In genomic region chr7:70953388-70953787, GRCh38 we compare ENCODE assay signal across 19 cellular contexts.
A peak's percentile ranks its signal among the peaks of the same experiment; 100 is the strongest.
DNase-seq lines count a peak whose midpoint lies in the region; ATAC-seq and TF ChIP-seq lines count a peak whose summit lies in the region.
"Had no signal": no experiment of that assay in that cellular context is flagged by ENCODE, and none has a peak within 500 bp of the region (broad histone marks: within the 10 kb centered on the region; RNA-seq: fewer than 3 reads in every experiment).

No MANE protein-coding gene starts in this region.

- H3K27ac Mint-ChIP-seq in nephron progenitor cell, result peak overlapping the region; percentile 30
- H3K27ac Mint-ChIP-seq: B cell; CD8-positive, alpha-beta memory T cell; GM23338; IgD-negative memory B cell had no signal

- TF ChIP-seq CTCF in coronary artery (IDR thresholded peaks at IDR 0.05) (no peak), nephron progenitor cell (IDR thresholded peaks at IDR 0.05) (no peak)

- peaks cover 2% of the 10 kb centered on the region for H3K27me3 Mint-ChIP-seq in nephron progenitor cell (ENCODE audit: low read depth, poor library complexity)
- H3K27me3 Mint-ChIP-seq: B cell; CD8-positive, alpha-beta memory T cell; IgD-negative memory B cell had no signal

- ATAC-seq in HG03280 (IDR thresholded peaks at IDR 0.05; ENCODE audit: unreplicated experiment), result no peak
- ATAC-seq: GM12878, GM23338 had no signal

- no peaks in the 10 kb centered on the region for H3K36me3 Mint-ChIP-seq in nephron progenitor cell (ENCODE audit: low read depth)
- H3K36me3 Mint-ChIP-seq: CD8-positive, alpha-beta memory T cell had no signal

- H3K4me3 Mint-ChIP-seq in nephron progenitor cell, result peak overlapping the region; percentile 25
- H3K4me3 Mint-ChIP-seq: B cell; CD8-positive, alpha-beta memory T cell; GM23338; IgD-negative memory B cell had no signal

- peaks cover 24% of the 10 kb centered on the region for H3K4me1 Mint-ChIP-seq in nephron progenitor cell
- H3K4me1 Mint-ChIP-seq: B cell; CD8-positive, alpha-beta memory T cell had no signal

- peaks cover 17% of the 10 kb centered on the region for H3K9me3 Mint-ChIP-seq in nephron progenitor cell

- DNase-seq in coronary artery (ENCODE audit: low spot score) (peak; percentile 16), left kidney (ENCODE audit: low read depth, low spot score) (peak; percentile 60), nephron progenitor cell (no peak), HuH-7.5 (ENCODE audit: low spot score) (no peak), NOMO-1 treated with DMSO at 0.1 percent for 48 hours (lab: John Stamatoyannopoulos, UW; ENCODE audit: unreplicated experiment) (no peak), NAMALWA (ENCODE audit: low spot score) (no peak)
- DNase-seq: CD8-positive, alpha-beta memory T cell; COR-L47; DMS 273 treated with DMSO at 0.1 percent for 48 hours; DMS53; DND-41; EL; HCEC 1CT had no signal

- no peak overlapping the region for H3K27ac ChIP-seq in coronary artery
- H3K27ac ChIP-seq: BLaER1 treated with 17β-estradiol and CSF1 and Interleukin-3, amounts not matched to agents 10 nM and 100 nM had no signal

- H3K4me3 ChIP-seq in coronary artery, result no peak overlapping the region
- H3K4me3 ChIP-seq: BLaER1 treated with 17β-estradiol and CSF1 and Interleukin-3, amounts not matched to agents 10 nM and 100 nM; GM12878; GM23338 had no signal

Comparison
In these comparisons a context has a peak if more than half of its experiments do, and no peak if none do; other contexts are left out.
1. DNase-seq: peak in coronary artery (single experiment) and left kidney (single experiment); none in nephron progenitor cell (single experiment), HuH-7.5 (single experiment), NOMO-1 treated with DMSO at 0.1 percent for 48 hours (single experiment) and NAMALWA (single experiment).